10 cellular contexts compared by ENCODE assay signal in genomic region chr12:64461634-64462414, GRCh38. TPM values are rescaled to one million over a fixed set of nuclear protein-coding genes. Genes with fewer than 3 reads are reported as not detected.
DNase-seq lines count a peak whose midpoint lies in the region; ATAC-seq, FAIRE-seq and TF ChIP-seq lines count a peak whose summit lies in the region.
"Had no signal": no experiment of that assay in that cellular context is flagged by ENCODE, and none has a peak within 500 bp of the region (broad histone marks: within the 10 kb centered on the region; RNA-seq: fewer than 3 reads in every experiment).

No MANE protein-coding gene starts in this region.

- DNase-seq in H54 (ENCODE audit: insufficient read length, low spot score) (no peak), SK-N-SH (no peak), foreskin fibroblast (peak; percentile 83 to 88), smooth muscle cell (lab: John Stamatoyannopoulos, UW; ENCODE audit: unreplicated experiment) (no peak), COR-L47 (lab: John Stamatoyannopoulos, UW) (no peak)
- DNase-seq in activated naive CD4-positive, alpha-beta T cell treated with anti-CD3 and anti-CD28 coated beads, Interleukin-2, amount 10 ng/mL, durations not matched to agents 7 days and 5 days = no peak
- DNase-seq: cortex of kidney, NCI-H82, T-helper 2 cell had no signal

- TF ChIP-seq EP300 in SK-N-SH (IDR thresholded peaks at IDR 0.05; ENCODE audit: borderline replicate concordance in 1 of 2, low read depth in 1 of 2, low read length in 1 of 2) = no peak

- H2AFZ ChIP-seq in SK-N-SH (ENCODE audit: low read depth) (no peak overlapping the region), smooth muscle cell (ENCODE audit: low read depth) (no peak overlapping the region)

- H3K27ac ChIP-seq in SK-N-SH (ENCODE audit: low read depth in 2 of 2, low read length in 1 of 2) = peak overlapping the region; percentile 7 to 58; a peak in 3 of 4 replicates
- peak overlapping the region; percentile 70 for H3K27ac ChIP-seq in smooth muscle cell (ENCODE audit: low read depth)

- TF ChIP-seq POLR2A in H54 (IDR thresholded peaks at IDR 0.05; ENCODE audit: low read depth, low read length) = no peak

- POLR2A ChIA-PET in SK-N-SH (lab: Yijun Ruan, JAX) = no interaction called here

- H3K4me1 ChIP-seq in SK-N-SH (ENCODE audit: control insufficient read depth in 1 of 2, insufficient read depth in 2 of 2, low read depth in 1 of 2, low read length in 1 of 2) (peaks cover 0 to 19% of the 10 kb centered on the region in 2 experiments; a peak in 2 of 4 replicates), smooth muscle cell (ENCODE audit: low read depth) (peaks cover 20% of the 10 kb centered on the region)

- no peaks in the 10 kb centered on the region for H3K9me3 Mint-ChIP-seq in activated naive CD4-positive, alpha-beta T cell treated with anti-CD3 and anti-CD28 coated beads, Interleukin-2, amount 10 ng/mL, durations not matched to agents 7 days and 5 days

- H3K27me3 Mint-ChIP-seq in activated naive CD4-positive, alpha-beta T cell treated with anti-CD3 and anti-CD28 coated beads, Interleukin-2, amount 10 ng/mL, durations not matched to agents 7 days and 5 days = no peaks in the 10 kb centered on the region

- H3K4me2 ChIP-seq in SK-N-SH = 0 out of 2 replicates have a peak overlapping the region, but pooled peaks have one; percentile 1
- peak overlapping the region; percentile 53 for H3K4me2 ChIP-seq in smooth muscle cell

- no peak overlapping the region for H3K4me3 ChIP-seq in SK-N-SH (ENCODE audit: low read depth in 2 of 2, low read length in 1 of 2)
- H3K4me3 ChIP-seq in foreskin fibroblast (ENCODE audit: low read depth in 1 of 2, low read length in 2 of 2) = no peak overlapping the region
- H3K4me3 ChIP-seq in smooth muscle cell = no peak overlapping the region

- H3K9me3 ChIP-seq in SK-N-SH (no peaks in the 10 kb centered on the region), smooth muscle cell (replicated peaks; ENCODE audit: low read depth) (no peaks in the 10 kb centered on the region)

- H3K4me1 Mint-ChIP-seq in activated naive CD4-positive, alpha-beta T cell treated with anti-CD3 and anti-CD28 coated beads, Interleukin-2, amount 10 ng/mL, durations not matched to agents 7 days and 5 days = peaks cover 27% of the 10 kb centered on the region

- H3K36me3 ChIP-seq in SK-N-SH (replicated peaks in 1 of 2; ENCODE audit: control insufficient read depth in 1 of 2, insufficient read depth in 2 of 2, low read length in 1 of 2) (peaks cover 46 to 64% of the 10 kb centered on the region in 2 experiments), smooth muscle cell (ENCODE audit: low read depth) (peaks cover 15% of the 10 kb centered on the region)

- TF ChIP-seq CTCF in SK-N-SH (IDR thresholded peaks at IDR 0.05) (no peak), foreskin fibroblast (IDR thresholded peaks at IDR 0.05; ENCODE audit: low read depth, low read length) (no peak), smooth muscle cell (IDR thresholded peaks at IDR 0.05; ENCODE audit: borderline replicate concordance, insufficient read depth, poor library complexity, severe bottlenecking) (no peak)

- H3F3A ChIP-seq in SK-N-SH (replicated peaks; ENCODE audit: insufficient read depth) (peaks cover 10% of the 10 kb centered on the region), smooth muscle cell (ENCODE audit: low read depth) (no peaks in the 10 kb centered on the region)

- H3K36me3 Mint-ChIP-seq in activated naive CD4-positive, alpha-beta T cell treated with anti-CD3 and anti-CD28 coated beads, Interleukin-2, amount 10 ng/mL, durations not matched to agents 7 days and 5 days = peaks cover 48% of the 10 kb centered on the region

- H4K20me1 ChIP-seq in SK-N-SH (ENCODE audit: insufficient read depth) (0 out of 2 replicates have a peak, but pooled peaks cover 5% of the 10 kb centered on the region), smooth muscle cell (ENCODE audit: low read depth) (peaks cover 27% of the 10 kb centered on the region)

- no peak overlapping the region for H3K4me3 Mint-ChIP-seq in activated naive CD4-positive, alpha-beta T cell treated with anti-CD3 and anti-CD28 coated beads, Interleukin-2, amount 10 ng/mL, durations not matched to agents 7 days and 5 days

- no peaks in the 10 kb centered on the region for H3K27me3 ChIP-seq in SK-N-SH (ENCODE audit: insufficient read depth)
- H3K27me3 ChIP-seq in smooth muscle cell (ENCODE audit: low read depth) = no peaks in the 10 kb centered on the region

- CTCF ChIA-PET in SK-N-SH (lab: Yijun Ruan, JAX) = no interaction called here
- CTCF ChIA-PET in activated naive CD4-positive, alpha-beta T cell treated with anti-CD3 and anti-CD28 coated beads, Interleukin-2, amount 10 ng/mL, durations not matched to agents 7 days and 5 days (lab: Charles Lee) = no interaction called here

- no peaks in the 10 kb centered on the region for H3K9me2 ChIP-seq in SK-N-SH

- H3K79me2 ChIP-seq in SK-N-SH (ENCODE audit: insufficient read depth) (peaks cover 71% of the 10 kb centered on the region), smooth muscle cell (ENCODE audit: low read depth) (peaks cover 37% of the 10 kb centered on the region)

- H3K27ac Mint-ChIP-seq in activated naive CD4-positive, alpha-beta T cell treated with anti-CD3 and anti-CD28 coated beads, Interleukin-2, amount 10 ng/mL, durations not matched to agents 7 days and 5 days = no peak overlapping the region

- no peak for TF ChIP-seq RAD21 in SK-N-SH (IDR thresholded peaks at IDR 0.05; ENCODE audit: low read length)

- WGBS in SK-N-SH (ENCODE audit: low lambda C conversion rate) = 60% methylated on average over 2 of the region's 2 CpGs
- 48% methylated on average over 2 of the region's 2 CpGs for WGBS in smooth muscle cell (ENCODE audit: low lambda C conversion rate)

- no peak overlapping the region for H3K9ac ChIP-seq in SK-N-SH
- H3K9ac ChIP-seq in smooth muscle cell (ENCODE audit: low read depth) = peak overlapping the region; percentile 34

- FAIRE-seq in H54 (lab: Jason Lieb, UNC) = peak; percentile 92

- ATAC-seq in HG03108 (IDR thresholded peaks at IDR 0.05; ENCODE audit: unreplicated experiment) = no peak

TF ChIP-seq in SK-N-SH, 30 proteins besides CTCF, POLR2A, EP300 and RAD21:
- TF ChIP-seq JUND (IDR thresholded peaks at IDR 0.05) (0 out of 2 replicates have a peak, but pooled peaks have one; percentile 19), REST (IDR thresholded peaks at IDR 0.05; ENCODE audit: low read depth, low read length) (no peak), GABPA (IDR thresholded peaks at IDR 0.05; ENCODE audit: low read depth) (no peak), FOSL2 (IDR thresholded peaks at IDR 0.05; ENCODE audit: borderline replicate concordance, low read depth) (peak; percentile 39; the same call in 1 of the 2 replicates), TCF12 (IDR thresholded peaks at IDR 0.05) (0 out of 2 replicates have a peak, but pooled peaks have one; percentile 11), SMC3 (IDR thresholded peaks at IDR 0.05; ENCODE audit: low read depth, low read length) (no peak), PBX3 (IDR thresholded peaks at IDR 0.05) (no peak)

RNA-seq across cellular contexts. Expression of gene TBK1, which starts 9.9 kb away (rescaled TPM):
- polyA plus RNA-seq in SK-N-SH (2012; rRNA removed) (8.2 and 11.5 TPM in 2 replicates), smooth muscle cell (11.9 and 16.8 TPM in 2 replicates)
- polyA plus RNA-seq in SK-N-SH (2012; cell fraction: cytosol; rRNA removed) = 13.4 and 16.7 TPM in 2 replicates
- 5.0 and 14.9 TPM in 2 replicates for polyA plus RNA-seq in SK-N-SH (2012; cell fraction: nucleus; rRNA removed)
- total RNA-seq in smooth muscle cell = 28.9 and 38.3 TPM in 2 replicates

RNA-seq across cellular contexts. Expression of gene XPOT, which starts 57.6 kb away (rescaled TPM):
- polyA plus RNA-seq in SK-N-SH (2012; rRNA removed) = 25.6 and 42.3 TPM in 2 replicates
- 36.6 and 38.3 TPM in 2 replicates for polyA plus RNA-seq in SK-N-SH (2012; cell fraction: cytosol; rRNA removed)
- polyA plus RNA-seq in SK-N-SH (2012; cell fraction: nucleus; rRNA removed) = 24.3 and 79.5 TPM in 2 replicates
- 70.7 and 74.7 TPM in 2 replicates for total RNA-seq in smooth muscle cell
- polyA plus RNA-seq in smooth muscle cell = 42.9 and 45.5 TPM in 2 replicates

Comparison
In these comparisons a context has a peak if more than half of its experiments do, and no peak if none do; other contexts are left out.
1. DNase-seq: peak in foreskin fibroblast (2 of 2); none in H54 (single experiment), SK-N-SH (single experiment), smooth muscle cell (single experiment), COR-L47 (single experiment) and activated naive CD4-positive, alpha-beta T cell treated with anti-CD3 and anti-CD28 coated beads, Interleukin-2, amount 10 ng/mL, durations not matched to agents 7 days and 5 days (single experiment).